ENCODE assay signal across 25 cellular contexts in the genomic region with DNA sequence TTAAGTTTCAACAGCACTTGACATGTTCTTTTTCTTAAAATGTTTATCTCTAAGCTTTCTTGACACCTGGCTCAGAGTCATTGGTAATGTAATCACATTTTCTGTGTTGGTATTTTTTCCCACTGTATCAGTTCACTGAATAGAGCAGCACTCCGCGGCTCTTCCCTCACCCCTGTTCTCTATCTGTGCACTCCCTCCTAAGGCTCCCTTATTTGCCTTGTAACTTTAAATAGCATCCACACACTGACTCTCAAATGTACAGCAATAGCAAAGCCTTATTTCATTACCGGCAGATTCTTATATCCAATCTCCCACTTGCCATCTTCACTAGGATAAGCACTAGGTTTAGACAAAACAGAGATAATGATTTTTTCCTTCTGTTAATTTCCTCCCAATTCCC.
A peak's percentile ranks its signal among the peaks of the same experiment; 100 is the strongest.
DNase-seq lines count a peak whose midpoint lies in the region; ATAC-seq, FAIRE-seq and TF ChIP-seq lines count a peak whose summit lies in the region.
"Had no signal": no experiment of that assay in that cellular context is flagged by ENCODE, and none has a peak within 500 bp of the region (broad histone marks: within the 10 kb centered on the region; RNA-seq: fewer than 3 reads in every experiment).

No MANE protein-coding gene starts in this region.

- H3K4me2 ChIP-seq in endothelial cell of umbilical vein (ENCODE audit: insufficient read depth, low read length), result no peak overlapping the region
- H3K4me2 ChIP-seq: A549; BLaER1 treated with 17β-estradiol and CSF1 and Interleukin-3, amounts not matched to agents 10 nM and 100 nM had no signal

- BruUV-seq in endothelial cell of umbilical vein (replicated peaks; lab: Mats Ljungman, UMichigan), result no TSS peak

- H3K27me3 ChIP-seq in heart left ventricle (no peaks in the 10 kb centered on the region), right cardiac atrium (ENCODE audit: control insufficient read depth, insufficient read depth) (no peaks in the 10 kb centered on the region), endothelial cell of umbilical vein (ENCODE audit: control insufficient read depth in 2 of 2, insufficient read depth in 2 of 2, low read length in 2 of 2) (no peaks in the 10 kb centered on the region), lower lobe of right lung (ENCODE audit: low read depth) (no peaks in the 10 kb centered on the region)
- H3K27me3 ChIP-seq: BE2C; BLaER1 treated with 17β-estradiol and CSF1 and Interleukin-3, amounts not matched to agents 10 nM and 100 nM had no signal

- no peak for TF ChIP-seq POLR2A in heart left ventricle (IDR thresholded peaks at IDR 0.05)
- TF ChIP-seq POLR2A in endothelial cell of umbilical vein (IDR thresholded peaks at IDR 0.05; ENCODE audit: low read depth, low read length), result no peak

- no peaks in the 10 kb centered on the region for H3K9me1 ChIP-seq in endothelial cell of umbilical vein (replicated peaks; ENCODE audit: control insufficient read depth, extremely low read depth, insufficient read depth, low read length)

- H3K9ac ChIP-seq in endothelial cell of umbilical vein (replicated peaks; ENCODE audit: extremely low read depth, insufficient read depth, low read length), result no peak overlapping the region
- H3K9ac ChIP-seq: BLaER1 treated with 17β-estradiol and CSF1 and Interleukin-3, amounts not matched to agents 10 nM and 100 nM; GM23248 had no signal

- H3K36me3 ChIP-seq in heart left ventricle (no peaks in the 10 kb centered on the region), endothelial cell of umbilical vein (ENCODE audit: control insufficient read depth in 2 of 2, extremely low read depth in 1 of 2, insufficient read depth in 2 of 2, low read length in 2 of 2) (no peaks in the 10 kb centered on the region), lower lobe of right lung (no peaks in the 10 kb centered on the region)
- H3K36me3 ChIP-seq: BE2C; BLaER1 treated with 17β-estradiol and CSF1 and Interleukin-3, amounts not matched to agents 10 nM and 100 nM had no signal

- H3K9me3 ChIP-seq in heart left ventricle, result no peaks in the 10 kb centered on the region
- H3K9me3 ChIP-seq in right cardiac atrium (ENCODE audit: control insufficient read depth, low read length), result no peaks in the 10 kb centered on the region
- no peaks in the 10 kb centered on the region for H3K9me3 ChIP-seq in endothelial cell of umbilical vein (replicated peaks; ENCODE audit: control insufficient read depth, insufficient read depth, low read length)
- no peaks in the 10 kb centered on the region for H3K9me3 ChIP-seq in lower lobe of right lung
- H3K9me3 ChIP-seq: A549; BE2C; BLaER1 treated with 17β-estradiol and CSF1 and Interleukin-3, amounts not matched to agents 10 nM and 100 nM had no signal

- no peaks in the 10 kb centered on the region for H3K79me2 ChIP-seq in endothelial cell of umbilical vein (ENCODE audit: control insufficient read depth, insufficient read depth, low read length)

- no peak for DNase-seq in heart left ventricle
- DNase-seq in right cardiac atrium, result no peak
- no peak for DNase-seq in endothelial cell of umbilical vein (ENCODE audit: low read depth, low spot score)
- peak; percentile 9 for DNase-seq in retina
- no peak for DNase-seq in stimulated activated CD8-positive, alpha-beta memory T cell treated with anti-CD3 and anti-CD28 coated beads, Interleukin-4, amount 100 ng/mL, for 48 hours
- DNase-seq in lower lobe of right lung, result no peak
- DNase-seq: 8988T; ACHN; AML-193; BE2C; CD4-positive, alpha-beta T cell; CD8-positive, alpha-beta memory T cell; DMS 273 treated with DMSO at 0.1 percent for 48 hours; DMS79; EL; GDM1; GM23248; H7; HCEC 1CT had no signal

- H2AFZ ChIP-seq in endothelial cell of umbilical vein (ENCODE audit: low read depth, low read length), result peak overlapping the region; percentile 26
- H2AFZ ChIP-seq: GM23248 had no signal

- POLR2A ChIA-PET in endothelial cell of umbilical vein (lab: Charles Lee), result no interaction called here

- H3K4me1 ChIP-seq in heart left ventricle (peaks cover 0 to 9% (median 0%) of the 10 kb centered on the region in 12 donors), right cardiac atrium (ENCODE audit: control insufficient read depth, insufficient read depth, low read length) (no peaks in the 10 kb centered on the region), endothelial cell of umbilical vein (ENCODE audit: control insufficient read depth, extremely low read depth, insufficient read depth, low read length) (no peaks in the 10 kb centered on the region), lower lobe of right lung (no peaks in the 10 kb centered on the region)
- H3K4me1 ChIP-seq: A549 had no signal

- TF ChIP-seq CTCF in heart left ventricle (IDR thresholded peaks at IDR 0.05), result no peak
- TF ChIP-seq CTCF in endothelial cell of umbilical vein (IDR thresholded peaks at IDR 0.05; ENCODE audit: extremely low read depth in 1 of 2, insufficient read depth in 1 of 2, low read depth in 1 of 2, low read length in 2 of 2), result no peak
- no peak for TF ChIP-seq CTCF in lower lobe of right lung (IDR thresholded peaks at IDR 0.05)

- dilution Hi-C loops in endothelial cell of umbilical vein (cut with MboI; ENCODE audit: extremely low pct_ligation_motif_present, low sequenced_read_pairs), result no loop called here

- CTCF ChIA-PET in endothelial cell of umbilical vein (lab: Charles Lee), result no interaction called here

- H4K20me1 ChIP-seq in endothelial cell of umbilical vein (replicated peaks; ENCODE audit: control insufficient read depth, extremely low read depth, insufficient read depth, low read length), result no peaks in the 10 kb centered on the region
- H4K20me1 ChIP-seq: BLaER1 treated with 17β-estradiol and CSF1 and Interleukin-3, amounts not matched to agents 10 nM and 100 nM had no signal

- no peak overlapping the region for H3K4me3 ChIP-seq in heart left ventricle
- H3K4me3 ChIP-seq in right cardiac atrium (ENCODE audit: low read length), result no peak overlapping the region
- no peak overlapping the region for H3K4me3 ChIP-seq in endothelial cell of umbilical vein (replicated peaks in 1 of 3; ENCODE audit: insufficient read depth in 1 of 3, low read depth in 1 of 3, low read length in 3 of 3)
- no peak overlapping the region for H3K4me3 ChIP-seq in lower lobe of right lung
- H3K4me3 ChIP-seq: A549; BLaER1 treated with 17β-estradiol and CSF1 and Interleukin-3, amounts not matched to agents 10 nM and 100 nM; GM12878; GM23248 had no signal

- peak; percentile 33 to 59 (median 52) for ATAC-seq in heart left ventricle
- ATAC-seq in right cardiac atrium, result no peak
- no peak for ATAC-seq in lower lobe of right lung
- ATAC-seq: A549, GM12878 had no signal

- WGBS in heart left ventricle, 4 donors, result 22 to 34% (median 29%) methylated on average over 3 of the region's 3 CpGs
- 29% methylated on average over 3 of the region's 3 CpGs for WGBS in right cardiac atrium

- FAIRE-seq in endothelial cell of umbilical vein (lab: Jason Lieb, UNC), result no peak
- FAIRE-seq: A549, D721Med, GM12878, GM19239, H1 had no signal

- intact Hi-C loops in heart left ventricle (cut with DNase I) (no loop called here), right cardiac atrium (cut with DNase I) (loop anchor here in 1 of 4 donors (2.0 kb wide), 1 partner anchor 31 kb away; no protein-coding TSS in a partner anchor), endothelial cell of umbilical vein (cut with micrococcal nuclease) (no loop called here), lower lobe of right lung (cut with DNase I) (no loop called here)

- H3K27ac ChIP-seq in heart left ventricle, result no peak overlapping the region
- H3K27ac ChIP-seq in right cardiac atrium (ENCODE audit: low read length), result no peak overlapping the region
- H3K27ac ChIP-seq in endothelial cell of umbilical vein (ENCODE audit: insufficient read depth, low read depth, low read length), result no peak overlapping the region
- H3K27ac ChIP-seq in lower lobe of right lung, result no peak overlapping the region
- H3K27ac ChIP-seq: A549; BLaER1 treated with 17β-estradiol and CSF1 and Interleukin-3, amounts not matched to agents 10 nM and 100 nM; GM23248 had no signal

TF ChIP-seq in endothelial cell of umbilical vein, 7 proteins besides CTCF, POLR2A, EP300 and RAD21:
- TF ChIP-seq GATA2 (IDR thresholded peaks at IDR 0.05; ENCODE audit: insufficient read depth, insufficient read length, low read depth, low read length) (no peak), MYC (IDR thresholded peaks at IDR 0.05; ENCODE audit: low read depth, low read length) (no peak), EZH2 (IDR thresholded peaks at IDR 0.05; ENCODE audit: borderline replicate concordance, low read depth, low read length, severe bottlenecking) (no peak), POLR2AphosphoS5 (IDR thresholded peaks at IDR 0.05; ENCODE audit: insufficient read depth, low read depth, low read length) (no peak), JUN (IDR thresholded peaks at IDR 0.05; ENCODE audit: borderline replicate concordance, insufficient read depth, insufficient read length, low read depth) (no peak), FOS (IDR thresholded peaks at IDR 0.05; ENCODE audit: borderline replicate concordance, insufficient read depth, low read length) (no peak)
- TF ChIP-seq, protein P1, sequence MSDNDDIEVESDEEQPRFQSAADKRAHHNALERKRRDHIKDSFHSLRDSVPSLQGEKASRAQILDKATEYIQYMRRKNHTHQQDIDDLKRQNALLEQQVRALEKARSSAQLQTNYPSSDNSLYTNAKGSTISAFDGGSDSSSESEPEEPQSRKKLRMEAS (IDR thresholded peaks at IDR 0.05; ENCODE audit: insufficient read depth, insufficient read length), result no peak
TF ChIP-seq in endothelial cell of umbilical vein: peak in this region for 0.

Comparison
In these comparisons a context has a peak if more than half of its experiments do, and no peak if none do; other contexts are left out.
1. ATAC-seq: peak in heart left ventricle (4 of 4); none in right cardiac atrium (0 of 2) and lower lobe of right lung (0 of 2).